Comparison of ENCODE assay signal across 16 cellular contexts in the genomic region with DNA sequence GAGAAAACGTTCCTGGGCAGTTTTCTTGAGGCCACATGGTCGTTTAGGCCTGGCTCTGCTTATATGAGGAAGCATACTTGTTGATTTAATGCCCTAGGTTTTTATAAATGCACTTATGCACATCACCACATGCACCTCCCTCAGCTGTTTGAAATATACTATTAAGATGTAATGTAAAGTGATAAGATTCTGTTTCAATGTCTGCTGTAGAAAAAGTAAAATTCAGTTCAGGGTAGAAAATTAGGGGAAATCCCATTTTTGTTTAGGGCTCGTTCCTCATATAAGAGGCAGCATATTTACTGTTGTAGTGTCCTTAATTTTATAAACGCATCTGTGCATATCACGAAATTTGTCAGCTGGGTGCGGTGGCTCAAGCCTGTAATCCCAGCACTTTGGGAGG. TPM values are rescaled to one million over a fixed set of nuclear protein-coding genes. Genes with fewer than 3 reads are reported as not detected.
DNase-seq lines count a peak whose midpoint lies in the region; ATAC-seq, FAIRE-seq and TF ChIP-seq lines count a peak whose summit lies in the region.
"Had no signal": no experiment of that assay in that cellular context is flagged by ENCODE, and none has a peak within 500 bp of the region (broad histone marks: within the 10 kb centered on the region; RNA-seq: fewer than 3 reads in every experiment).

No MANE protein-coding gene starts in this region.

- POLR2A ChIA-PET in GM12878 (lab: Charles Lee) = interaction anchor here (0.7 kb wide), 1 partner anchor 33 kb away, joined by 3 read pairs; no protein-coding TSS in a partner anchor

- intact Hi-C loops in GM12878 (cut with micrococcal nuclease; ENCODE audit: unreplicated experiment) = no loop called here
- intact Hi-C loops in colonic mucosa (cut with DNase I) = loop anchor here (10.0 kb wide), 1 partner anchor 67 kb away; no protein-coding TSS in a partner anchor

- no peaks in the 10 kb centered on the region for H3K9me3 Mint-ChIP-seq in stimulated activated memory B cell treated with anti-CD40 and anti-IgM and Interleukin-4, amounts not matched to agents 10 μg/mL and 1 μg/mL and 100 μg/mL, for 72 hours

- no peak for TF ChIP-seq POLR2A in GM12878 (IDR thresholded peaks at IDR 0.05; ENCODE audit: low read depth, low read length)

- no peak overlapping the region for H3K27ac ChIP-seq in BLaER1 treated with 17β-estradiol and CSF1 and Interleukin-3, amounts not matched to agents 10 nM and 100 nM
- H3K27ac ChIP-seq in OCI-LY3 (ENCODE audit: low read length) = peak overlapping the region; percentile 67
- H3K27ac ChIP-seq in GM12878 (ENCODE audit: control insufficient read depth, insufficient read depth) = peak overlapping the region; percentile 22
- H3K27ac ChIP-seq in colonic mucosa = no peak overlapping the region
- H3K27ac ChIP-seq: GM23248, HL-60 had no signal

- peak overlapping the region; percentile 31 for H3K4me3 Mint-ChIP-seq in stimulated activated memory B cell treated with anti-CD40 and anti-IgM and Interleukin-4, amounts not matched to agents 10 μg/mL and 1 μg/mL and 100 μg/mL, for 72 hours
- H3K4me3 Mint-ChIP-seq: CD8-positive, alpha-beta T cell had no signal

- SMC1A ChIA-PET in GM12878 (lab: Charles Lee; ENCODE audit: uncharacterized antibody, unreplicated experiment) = interaction anchor here (0.6 kb wide), 1 partner anchor 762 kb away, joined by 3 read pairs; no protein-coding TSS in a partner anchor

- no peaks in the 10 kb centered on the region for H4K20me1 ChIP-seq in BLaER1 treated with 17β-estradiol and CSF1 and Interleukin-3, amounts not matched to agents 10 nM and 100 nM
- H4K20me1 ChIP-seq in OCI-LY3 (ENCODE audit: insufficient read depth, low read length) (no peaks in the 10 kb centered on the region), GM12878 (ENCODE audit: control insufficient read depth, insufficient read depth) (no peaks in the 10 kb centered on the region)

- TF ChIP-seq CTCF in OCI-LY3 (IDR thresholded peaks at IDR 0.05; ENCODE audit: low read depth, low read length) (no peak), GM12878 (IDR thresholded peaks at IDR 0.05 in 2 of 3, conservative IDR thresholded peaks at IDR 0.05 in 1 of 3; ENCODE audit: control insufficient read depth in 2 of 3, extremely low read depth in 1 of 3, insufficient read depth in 1 of 3, low read depth in 3 of 3, low read length in 3 of 3) (no peak), colonic mucosa (IDR thresholded peaks at IDR 0.05) (no peak)

- peaks cover 6% of the 10 kb centered on the region for H3K36me3 Mint-ChIP-seq in stimulated activated memory B cell treated with anti-CD40 and anti-IgM and Interleukin-4, amounts not matched to agents 10 μg/mL and 1 μg/mL and 100 μg/mL, for 72 hours
- H3K36me3 Mint-ChIP-seq: CD8-positive, alpha-beta T cell had no signal

- H3K27me3 Mint-ChIP-seq in stimulated activated memory B cell treated with anti-CD40 and anti-IgM and Interleukin-4, amounts not matched to agents 10 μg/mL and 1 μg/mL and 100 μg/mL, for 72 hours = no peaks in the 10 kb centered on the region

- no peak overlapping the region for H3K4me3 ChIP-seq in BLaER1 treated with 17β-estradiol and CSF1 and Interleukin-3, amounts not matched to agents 10 nM and 100 nM
- H3K4me3 ChIP-seq in OCI-LY3 (ENCODE audit: low read length) (peak overlapping the region; percentile 23; the same call in 1 of the 2 replicates), GM12878 (peak overlapping the region; percentile 27; the same call in 1 of the 2 replicates), colonic mucosa (no peak overlapping the region)
- H3K4me3 ChIP-seq: GM23248, HAP-1, K562 had no signal

- H3K4me1 ChIP-seq in BLaER1 treated with 17β-estradiol and CSF1 and Interleukin-3, amounts not matched to agents 10 nM and 100 nM = peaks cover 30 to 52% (median 41%) of the 10 kb centered on the region in 10 experiments
- peaks cover 49% of the 10 kb centered on the region for H3K4me1 ChIP-seq in OCI-LY3 (ENCODE audit: low read length)
- peaks cover 22% of the 10 kb centered on the region for H3K4me1 ChIP-seq in GM12878 (ENCODE audit: control insufficient read depth, insufficient read depth, low read length)
- H3K4me1 ChIP-seq in colonic mucosa = no peaks in the 10 kb centered on the region
- H3K4me1 ChIP-seq: HAP-1 had no signal

- no peaks in the 10 kb centered on the region for H3K9me3 ChIP-seq in BLaER1 treated with 17β-estradiol and CSF1 and Interleukin-3, amounts not matched to agents 10 nM and 100 nM (replicated peaks in 1 of 11)
- H3K9me3 ChIP-seq in OCI-LY3 (ENCODE audit: insufficient read depth, low read length) (peaks cover 5% of the 10 kb centered on the region; the same call in 1 of the 2 replicates), GM12878 (replicated peaks; ENCODE audit: control insufficient read depth, insufficient read depth, low read length) (no peaks in the 10 kb centered on the region; the same call in 2 of the 3 replicates), colonic mucosa (no peaks in the 10 kb centered on the region)
- H3K9me3 ChIP-seq: HAP-1 had no signal

- CTCF ChIA-PET in GM12878 (lab: Yijun Ruan, JAX) = no interaction called here

- no peak overlapping the region; a peak in 1 of 22 replicates for H3K9ac ChIP-seq in BLaER1 treated with 17β-estradiol and CSF1 and Interleukin-3, amounts not matched to agents 10 nM and 100 nM
- H3K9ac ChIP-seq in OCI-LY3 (ENCODE audit: low read length) (peak overlapping the region; percentile 53; the same call in 1 of the 2 replicates), GM12878 (ENCODE audit: control insufficient read depth, insufficient read depth, low read length) (peak overlapping the region; percentile 25; the same call in 1 of the 2 replicates), colonic mucosa (ENCODE audit: low read depth in 2 of 2, low read length in 2 of 2) (no peak overlapping the region)
- H3K9ac ChIP-seq: GM23248 had no signal

- in situ Hi-C loops in GM12878 (cut with MboI) = no loop called here
- in situ Hi-C loops in ACHN (cut with HindIII; ENCODE audit: low pct_ligation_motif_present, low pct_unique_long_range_greater_than_20kb, low sequenced_read_pairs) = no loop called here

- BruUV-seq in GM12878 (replicated peaks; lab: Mats Ljungman, UMichigan) = no TSS peak

- no peaks in the 10 kb centered on the region for H3K79me2 ChIP-seq in OCI-LY3 (ENCODE audit: low read length)
- no peaks in the 10 kb centered on the region for H3K79me2 ChIP-seq in GM12878 (ENCODE audit: control insufficient read depth, insufficient read depth, low read length)

- no peaks in the 10 kb centered on the region for H3K36me3 ChIP-seq in BLaER1 treated with 17β-estradiol and CSF1 and Interleukin-3, amounts not matched to agents 10 nM and 100 nM
- H3K36me3 ChIP-seq in OCI-LY3 (replicated peaks; ENCODE audit: low read depth, low read length) = peaks cover 4% of the 10 kb centered on the region
- no peaks in the 10 kb centered on the region for H3K36me3 ChIP-seq in GM12878 (ENCODE audit: control insufficient read depth in 2 of 2, insufficient read depth in 2 of 2, low read length in 1 of 2)
- H3K36me3 ChIP-seq in colonic mucosa = no peaks in the 10 kb centered on the region
- H3K36me3 ChIP-seq: HAP-1 had no signal

- RAD21 ChIA-PET in GM12878 (lab: Charles Lee; ENCODE audit: unreplicated experiment) = no interaction called here

- TF ChIP-seq RAD21 in GM12878 (IDR thresholded peaks at IDR 0.05; ENCODE audit: insufficient read depth, low read depth, low read length) = no peak

- 2% methylated on average over 6 of the region's 6 CpGs for WGBS in GM12878 (ENCODE audit: insufficient coverage, insufficient replicate concordance, low lambda C conversion rate, missing lambda C conversion rate)

- peak overlapping the region; percentile 53 to 86 (median 73); a peak in 21 of 22 replicates for H3K4me2 ChIP-seq in BLaER1 treated with 17β-estradiol and CSF1 and Interleukin-3, amounts not matched to agents 10 nM and 100 nM
- H3K4me2 ChIP-seq in OCI-LY3 (ENCODE audit: low read length) (peak overlapping the region; percentile 60), GM12878 (ENCODE audit: control insufficient read depth, insufficient read depth) (peak overlapping the region; percentile 77; the same call in 1 of the 2 replicates)

- peak overlapping the region; percentile 86 for H3K27ac Mint-ChIP-seq in stimulated activated memory B cell treated with anti-CD40 and anti-IgM and Interleukin-4, amounts not matched to agents 10 μg/mL and 1 μg/mL and 100 μg/mL, for 72 hours
- H3K27ac Mint-ChIP-seq: CD8-positive, alpha-beta T cell had no signal

- peaks cover 38% of the 10 kb centered on the region for H3K4me1 Mint-ChIP-seq in stimulated activated memory B cell treated with anti-CD40 and anti-IgM and Interleukin-4, amounts not matched to agents 10 μg/mL and 1 μg/mL and 100 μg/mL, for 72 hours

- no peak for TF ChIP-seq EP300 in GM12878 (IDR thresholded peaks at IDR 0.05; ENCODE audit: borderline replicate concordance in 1 of 2, control insufficient read depth in 1 of 2, low read depth in 2 of 2, low read length in 2 of 2)

- no peak for DNase-seq in GM12878 (ENCODE audit: low read depth, low spot score)
- no peak for DNase-seq in colonic mucosa
- DNase-seq in islet precursor cell = no peak
- DNase-seq in ACHN = no peak
- DNase-seq: Calu3; CD8-positive, alpha-beta T cell; DMS79 treated with DMSO at 0.1 percent for 48 hours; EL; GM23248 had no signal

- H2AFZ ChIP-seq in OCI-LY3 (ENCODE audit: low read depth, low read length) = 0 out of 2 replicates have a peak overlapping the region, but pooled peaks have one; percentile 58
- peak overlapping the region; percentile 63 for H2AFZ ChIP-seq in GM12878 (ENCODE audit: control insufficient read depth, low read depth, low read length)
- H2AFZ ChIP-seq: GM23248 had no signal

- no peak for FAIRE-seq in GM12878 (lab: Jason Lieb, UNC)

- no peaks in the 10 kb centered on the region for H3K27me3 ChIP-seq in BLaER1 treated with 17β-estradiol and CSF1 and Interleukin-3, amounts not matched to agents 10 nM and 100 nM
- H3K27me3 ChIP-seq in OCI-LY3 (ENCODE audit: low read depth, low read length) (no peaks in the 10 kb centered on the region), GM12878 (replicated peaks in 1 of 2; ENCODE audit: control insufficient read depth in 2 of 2, insufficient read depth in 2 of 2, low read length in 1 of 2) (no peaks in the 10 kb centered on the region), colonic mucosa (no peaks in the 10 kb centered on the region)

- ATAC-seq in GM12878 (no peak; the same call in 2 of the 3 replicates), HG02870 (IDR thresholded peaks at IDR 0.05; ENCODE audit: unreplicated experiment) (no peak)
- no peak for ATAC-seq in stimulated activated memory B cell treated with anti-CD40 and anti-IgM and Interleukin-4, amounts not matched to agents 10 μg/mL and 1 μg/mL and 100 μg/mL, for 72 hours
- ATAC-seq: CD8-positive, alpha-beta T cell; K562 had no signal

RNA-seq across cellular contexts. Expression of gene CAMK1D, which starts 7.8 kb away (rescaled TPM):
- 70.4 and 80.7 TPM in 2 replicates for total RNA-seq in GM12878 (2013; cell fraction: nucleolus; rRNA removed)
- total RNA-seq in GM12878 (2014; rRNA removed) = 12.3 and 14.2 TPM in 2 replicates
- total RNA-seq in GM12878 (2014; rRNA removed; fragmentation: Illumina TruSeq; extraction: Trizol) = 14.6 and 15.0 TPM in 2 replicates
- 35.5 and 37.0 TPM in 2 replicates for total RNA-seq in GM12878 (2021)
- polyA plus RNA-seq in GM12878 (2011; ENCODE audit: low read depth) = 10.3 TPM
- 12.3 and 14.4 TPM in 2 replicates for polyA plus RNA-seq in GM12878 (2011; rRNA removed)
- polyA plus RNA-seq in GM12878 (2011; cell fraction: cytosol; rRNA removed) = 11.2 and 14.2 TPM in 2 replicates
- polyA plus RNA-seq in GM12878 (2011; cell fraction: nucleus; rRNA removed) = 11.2 and 12.9 TPM in 2 replicates
- polyA plus RNA-seq in GM12878 (2012) = 13.4 and 15.8 TPM in 2 replicates
- polyA plus RNA-seq in GM12878 (2014; fragmentation: Illumina TruSeq; extraction: Trizol) = 25.9 and 30.3 TPM in 2 replicates
- polyA plus RNA-seq in GM12878 (2014; fragmentation: Nextera tagmentation; extraction: Ambion mirVana) = 1 to 10 TPM; 2.1 to 5.5 TPM
- polyA plus RNA-seq in GM12878 (2014; rRNA removed) = 19.5 and 19.6 TPM in 2 replicates
- 10 to 100 TPM in 1 of 2 experiments, 1 to 10 TPM in 1; 3.5 to 20.0 TPM for polyA plus RNA-seq in GM12878 (2016; fragmentation: Nextera tagmentation; extraction: Ambion mirVana)
- 11.3 and 16.2 TPM in 2 replicates for polyA minus RNA-seq in GM12878 (2011; rRNA and poly(A)+ RNA removed)
- 4.8 and 6.5 TPM in 2 replicates for polyA minus RNA-seq in GM12878 (2011; cell fraction: cytosol; rRNA and poly(A)+ RNA removed)
- 3.9 and 5.7 TPM in 2 replicates for polyA minus RNA-seq in GM12878 (2011; cell fraction: nucleus; rRNA and poly(A)+ RNA removed)
- 10 to 100 TPM; 21.3 to 29.7 TPM for total RNA-seq in colonic mucosa

Comparison
In these comparisons a context has a peak if more than half of its experiments do, and no peak if none do; other contexts are left out.
1. H3K27ac ChIP-seq: peak in OCI-LY3 (single experiment) and GM12878 (single experiment); none in BLaER1 treated with 17β-estradiol and CSF1 and Interleukin-3, amounts not matched to agents 10 nM and 100 nM (0 of 11) and colonic mucosa (single experiment).
2. H3K4me3 ChIP-seq: peak in OCI-LY3 (single experiment) and GM12878 (single experiment); none in BLaER1 treated with 17β-estradiol and CSF1 and Interleukin-3, amounts not matched to agents 10 nM and 100 nM (0 of 10) and colonic mucosa (single experiment).
3. H3K9ac ChIP-seq: peak in OCI-LY3 (single experiment) and GM12878 (single experiment); none in BLaER1 treated with 17β-estradiol and CSF1 and Interleukin-3, amounts not matched to agents 10 nM and 100 nM (0 of 11) and colonic mucosa (0 of 2).
4. Peak in every context shown above with its lines, with median percentiles within 50 percentile points of each other: H3K4me2 ChIP-seq.